In genomic region chr20:44390280-44390679, GRCh38 we compare ENCODE assay signal across 34 cellular contexts. TPM values are rescaled to one million over a fixed set of nuclear protein-coding genes. Genes with fewer than 3 reads are reported as not detected.
"Had no signal": no experiment of that assay in that cellular context is flagged by ENCODE, and none has a peak within 500 bp of the region (broad histone marks: within the 10 kb centered on the region; RNA-seq: fewer than 3 reads in every experiment).

No MANE protein-coding gene starts in this region.

- H3K9me3 ChIP-seq: esophagus muscularis mucosa, gastroesophageal sphincter, heart left ventricle, mucosa of descending colon, ovary, psoas muscle, spleen, thoracic aorta, tibial nerve, upper lobe of left lung had no signal

- H3K9me3 Mint-ChIP-seq: endodermal cell; mesothelial cell of epicardium; naive B cell; natural killer cell treated with Interleukin-12 subunit alpha and Interleukin-12 subunit beta and Interleukin-15 and Interleukin-18, amount 100 ng/mL, for 72 hours; neural crest cell; stimulated activated naive B cell treated with anti-CD40 and anti-IgM and Interleukin-4, amounts not matched to agents 10 μg/mL and 1 μg/mL and 100 μg/mL, for 72 hours; stimulated activated naive CD8-positive, alpha-beta T cell treated with anti-CD3 and anti-CD28 coated beads, Interleukin-15, Interleukin-2, amounts not matched to agents 100 ng/mL and 50 ng/mL, for 24 hours had no signal

- H3K27ac Mint-ChIP-seq: endodermal cell; mesothelial cell of epicardium; natural killer cell treated with Interleukin-12 subunit alpha and Interleukin-12 subunit beta and Interleukin-15 and Interleukin-18, amount 100 ng/mL, for 72 hours; stimulated activated naive B cell treated with anti-CD40 and anti-IgM and Interleukin-4, amounts not matched to agents 10 μg/mL and 1 μg/mL and 100 μg/mL, for 72 hours; stimulated activated naive CD8-positive, alpha-beta T cell treated with anti-CD3 and anti-CD28 coated beads, Interleukin-15, Interleukin-2, amounts not matched to agents 100 ng/mL and 50 ng/mL, for 24 hours had no signal

- H3K27ac ChIP-seq: dorsolateral prefrontal cortex, esophagus muscularis mucosa, foreskin keratinocyte, gastroesophageal sphincter, heart left ventricle, hepatocyte, ovary, psoas muscle, skin epidermis, spleen, thoracic aorta, upper lobe of left lung had no signal

- H2AFZ ChIP-seq: hepatocyte had no signal

- H3K4me1 ChIP-seq: foreskin keratinocyte, psoas muscle had no signal

- H3K4me2 ChIP-seq: hepatocyte had no signal

- H3K4me3 Mint-ChIP-seq: endodermal cell; mesothelial cell of epicardium; naive B cell; natural killer cell treated with Interleukin-12 subunit alpha and Interleukin-12 subunit beta and Interleukin-15 and Interleukin-18, amount 100 ng/mL, for 72 hours; neural crest cell; stimulated activated naive B cell treated with anti-CD40 and anti-IgM and Interleukin-4, amounts not matched to agents 10 μg/mL and 1 μg/mL and 100 μg/mL, for 72 hours; stimulated activated naive CD8-positive, alpha-beta T cell treated with anti-CD3 and anti-CD28 coated beads, Interleukin-15, Interleukin-2, amounts not matched to agents 100 ng/mL and 50 ng/mL, for 24 hours had no signal

- DNase-seq: dorsolateral prefrontal cortex; effector CD8-positive, alpha-beta T cell; endodermal cell; foreskin keratinocyte; heart left ventricle; kidney; mesenchymal stem cell; naive B cell; nucleus accumbens; ovary; posterior cingulate gyrus; psoas muscle; right cardiac atrium; spleen; stimulated activated naive B cell treated with anti-CD40 and anti-IgM and Interleukin-4, amounts not matched to agents 10 μg/mL and 1 μg/mL and 100 μg/mL, for 72 hours; upper lobe of left lung had no signal

- H3K4me3 ChIP-seq: dorsolateral prefrontal cortex, esophagus muscularis mucosa, gastroesophageal sphincter, heart left ventricle, hepatocyte, mucosa of descending colon, ovary, psoas muscle, skin epidermis, spleen, thoracic aorta, tibial nerve, upper lobe of left lung had no signal

- H3K27me3 ChIP-seq: hepatocyte, ovary, upper lobe of left lung had no signal

- H3K36me3 Mint-ChIP-seq: mesothelial cell of epicardium; naive B cell; natural killer cell treated with Interleukin-12 subunit alpha and Interleukin-12 subunit beta and Interleukin-15 and Interleukin-18, amount 100 ng/mL, for 72 hours; stimulated activated naive B cell treated with anti-CD40 and anti-IgM and Interleukin-4, amounts not matched to agents 10 μg/mL and 1 μg/mL and 100 μg/mL, for 72 hours had no signal

- H3K36me3 ChIP-seq: esophagus muscularis mucosa, gastroesophageal sphincter, heart left ventricle, ovary, spleen, thoracic aorta, tibial nerve, upper lobe of left lung had no signal

- ATAC-seq: foreskin keratinocyte; gastroesophageal sphincter; heart left ventricle; left lobe of liver; mucosa of descending colon; natural killer cell treated with Interleukin-12 subunit alpha and Interleukin-12 subunit beta and Interleukin-15 and Interleukin-18, amount 100 ng/mL, for 72 hours; psoas muscle; right cardiac atrium; stimulated activated naive B cell treated with anti-CD40 and anti-IgM and Interleukin-4, amounts not matched to agents 10 μg/mL and 1 μg/mL and 100 μg/mL, for 72 hours had no signal

RNA-seq across cellular contexts. Expression of gene HNF4A, which starts 34.8 kb away (rescaled TPM):
- total RNA-seq: endothelial cell of umbilical vein; epithelial cell of proximal tubule; fibroblast of lung; foreskin keratinocyte; gastroesophageal sphincter; heart left ventricle; lower leg skin; lung microvascular endothelial cell; natural killer cell treated with Interleukin-12 subunit alpha and Interleukin-12 subunit beta and Interleukin-15 and Interleukin-18, amount 100 ng/mL, for 72 hours; neural crest cell; spleen; tibial nerve had no signal

RNA-seq across cellular contexts. Expression of gene R3HDML, which starts 53.4 kb away (rescaled TPM):
- total RNA-seq: dorsolateral prefrontal cortex; endodermal cell; endothelial cell of umbilical vein; epithelial cell of proximal tubule; esophagus muscularis mucosa; fibroblast of lung; foreskin keratinocyte; gastroesophageal sphincter; heart left ventricle; kidney; left lobe of liver; lower leg skin; lung microvascular endothelial cell; mesothelial cell of epicardium; mucosa of descending colon; natural killer cell treated with Interleukin-12 subunit alpha and Interleukin-12 subunit beta and Interleukin-15 and Interleukin-18, amount 100 ng/mL, for 72 hours; neural crest cell; ovary; psoas muscle; renal cortical epithelial cell; right cardiac atrium; spleen; thoracic aorta; tibial nerve; upper lobe of left lung had no signal
